ENCODE assay signal across 1 cellular context in the genomic region with DNA sequence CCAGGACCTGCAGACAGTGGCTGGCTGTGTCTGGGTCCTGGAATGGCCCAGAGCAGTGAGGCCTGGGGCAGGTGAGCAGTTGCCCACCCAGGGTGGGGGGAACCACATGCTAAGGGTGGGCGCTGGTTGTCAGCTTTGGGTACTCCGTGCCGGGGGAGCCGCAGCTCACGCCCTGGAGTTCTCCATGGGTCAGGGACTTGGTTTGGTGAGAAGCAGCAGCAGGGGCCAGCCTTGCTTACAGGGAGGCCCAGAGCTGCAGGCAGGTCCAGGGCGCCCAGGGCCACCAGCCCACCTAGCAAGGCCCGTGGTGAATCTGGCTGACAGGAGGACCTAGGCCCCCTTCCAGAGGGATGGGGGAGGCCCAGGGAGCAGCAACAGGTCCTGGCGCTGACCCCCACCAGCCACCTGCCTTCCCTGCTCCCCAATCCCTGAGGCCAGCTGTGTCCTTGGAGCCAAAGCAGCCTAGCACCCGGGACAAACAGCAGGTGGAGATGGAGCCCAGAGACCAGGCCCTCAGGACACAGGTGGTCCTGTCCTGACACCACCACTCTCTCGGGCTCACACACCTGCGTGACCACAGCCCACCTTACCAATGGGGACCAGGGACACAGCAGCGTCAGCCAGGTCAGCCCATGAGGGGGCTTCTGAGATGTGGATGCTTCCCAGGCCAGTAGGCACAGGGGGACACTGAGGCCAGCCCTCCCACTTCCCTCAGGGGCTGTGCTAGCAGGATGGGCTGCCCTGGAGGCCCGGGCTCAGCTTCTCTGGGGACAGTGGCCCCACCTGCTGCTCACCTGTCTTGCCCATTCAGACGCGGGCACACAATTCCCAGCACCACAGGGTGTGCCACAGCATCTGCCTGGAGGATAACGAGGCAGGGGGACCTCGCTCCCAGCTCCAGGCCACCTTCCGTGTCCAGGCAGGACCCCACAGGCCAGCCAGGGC.
TF ChIP-seq lines count a peak whose summit lies in the region.

No MANE protein-coding gene starts in this region.

TF ChIP-seq in GM12878, 131 proteins besides CTCF, POLR2A, EP300 and RAD21:
- TF ChIP-seq POLR2AphosphoS5 (IDR thresholded peaks at IDR 0.05; ENCODE audit: low read length) (peak; percentile 27; the same call in 1 of the 2 replicates), BMI1 (IDR thresholded peaks at IDR 0.05; ENCODE audit: borderline replicate concordance) (no peak)
